1 cellular context compared by ENCODE assay signal in genomic region chr1:109112652-109113285, GRCh38.
A peak's percentile ranks its signal among the peaks of the same experiment; 100 is the strongest.
TF ChIP-seq lines count a peak whose summit lies in the region.

No MANE protein-coding gene starts in this region.

TF ChIP-seq in IMR-90, 13 proteins besides CTCF, POLR2A, EP300 and RAD21:
- TF ChIP-seq USF2 (IDR thresholded peaks at IDR 0.05; ENCODE audit: low read depth, low read length), result no peak
- TF ChIP-seq MXI1 (IDR thresholded peaks at IDR 0.05; ENCODE audit: borderline replicate concordance, low read depth, low read length), result no peak
- peak; percentile 81 for TF ChIP-seq SMC3 (IDR thresholded peaks at IDR 0.05; ENCODE audit: low read depth, low read length)
- TF ChIP-seq RCOR1 (IDR thresholded peaks at IDR 0.05; ENCODE audit: insufficient replicate concordance, low read length), result no peak
- no peak for TF ChIP-seq MAFK (IDR thresholded peaks at IDR 0.05; ENCODE audit: low read depth, low read length)
- peak; percentile 83; the same call in 1 of the 2 replicates for TF ChIP-seq MAZ (IDR thresholded peaks at IDR 0.05; ENCODE audit: borderline replicate concordance, low read depth, low read length)
TF ChIP-seq in IMR-90: peak in this region for 2.
